ENCODE assay signal across 17 cellular contexts in the genomic region with DNA sequence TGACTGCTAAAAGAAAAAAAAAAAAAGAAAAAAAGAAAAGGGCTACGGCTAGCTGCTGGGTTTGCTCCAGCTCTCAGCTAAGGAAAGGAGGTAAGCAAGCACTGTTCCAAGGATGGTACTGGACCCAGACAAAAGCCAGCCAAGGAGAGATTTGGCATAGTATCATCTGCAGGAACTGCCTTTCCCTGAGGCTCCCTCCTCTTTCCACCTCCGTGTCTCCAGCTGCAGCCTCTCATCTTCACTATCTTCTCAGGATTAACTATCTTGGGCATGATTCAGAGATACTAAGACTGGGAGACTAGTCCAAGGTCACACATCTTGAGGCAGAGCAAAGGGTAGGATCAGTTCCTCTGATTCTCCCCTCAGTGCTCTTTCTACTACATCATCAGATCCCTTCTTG. TPM values are rescaled to one million over a fixed set of nuclear protein-coding genes. Genes with fewer than 3 reads are reported as not detected.
DNase-seq lines count a peak whose midpoint lies in the region; FAIRE-seq and TF ChIP-seq lines count a peak whose summit lies in the region.
"Had no signal": no experiment of that assay in that cellular context is flagged by ENCODE, and none has a peak within 500 bp of the region (broad histone marks: within the 10 kb centered on the region; RNA-seq: fewer than 3 reads in every experiment).

No MANE protein-coding gene starts in this region.

- CTCF ChIA-PET in mammary epithelial cell (lab: Charles Lee; ENCODE audit: low non-redundant PET), result no interaction called here

- FAIRE-seq in H54 (lab: Jason Lieb, UNC), result peak; percentile 67

- H3K9ac ChIP-seq in mammary epithelial cell (ENCODE audit: insufficient read depth, low read length), result no peak overlapping the region
- H3K9ac ChIP-seq: BLaER1 treated with 17β-estradiol and CSF1 and Interleukin-3, amounts not matched to agents 10 nM and 100 nM had no signal

- H3K36me3 ChIP-seq in mammary epithelial cell (ENCODE audit: insufficient read depth, low read length), result no peaks in the 10 kb centered on the region
- H3K36me3 ChIP-seq in testis (ENCODE audit: low read depth, missing control alignments), result no peaks in the 10 kb centered on the region
- no peaks in the 10 kb centered on the region for H3K36me3 ChIP-seq in effector memory CD4-positive, alpha-beta T cell (ENCODE audit: control insufficient read depth, insufficient read depth, low read length)
- H3K36me3 ChIP-seq: BLaER1 treated with 17β-estradiol and CSF1 and Interleukin-3, amounts not matched to agents 10 nM and 100 nM; upper lobe of left lung had no signal

- intact Hi-C loops in mammary epithelial cell (cut with micrococcal nuclease), result loop anchor here (10.0 kb wide), 1 partner anchor 951 kb away; the partner anchor contains the start of genes GALNT4 and POC1B
- intact Hi-C loops in testis (cut with DNase I; ENCODE audit: low total_unique reads), result no loop called here

- H3K4me2 ChIP-seq in mammary epithelial cell (ENCODE audit: insufficient read depth, low read depth, low read length), result peak overlapping the region; percentile 71
- H3K4me2 ChIP-seq: BLaER1 treated with 17β-estradiol and CSF1 and Interleukin-3, amounts not matched to agents 10 nM and 100 nM had no signal

- TF ChIP-seq POLR2A in H54 (IDR thresholded peaks at IDR 0.05; ENCODE audit: low read depth, low read length) (no peak), testis (IDR thresholded peaks at IDR 0.05) (no peak)

- no peak for TF ChIP-seq CTCF in mammary epithelial cell (conservative IDR thresholded peaks at IDR 0.05 in 1 of 2, IDR thresholded peaks at IDR 0.05 in 1 of 2; ENCODE audit: extremely low read depth in 1 of 2, insufficient read depth in 1 of 2, low read depth in 1 of 2, low read length in 2 of 2)
- no peak for TF ChIP-seq CTCF in testis (IDR thresholded peaks at IDR 0.05)

- dilution Hi-C loops in mammary epithelial cell (cut with HindIII; ENCODE audit: low sequenced_read_pairs), result no loop called here

- H3K27ac ChIP-seq in mammary epithelial cell (ENCODE audit: insufficient read depth, low read depth, low read length) (no peak overlapping the region), layer of hippocampus (ENCODE audit: low read depth, low read length) (peak overlapping the region; percentile 42), testis (peak overlapping the region in 1 of 2 donors; percentile 66)
- no peak overlapping the region for H3K27ac ChIP-seq in effector memory CD4-positive, alpha-beta T cell (ENCODE audit: insufficient read depth, low read length, poor library complexity, severe bottlenecking)
- H3K27ac ChIP-seq: BLaER1 treated with 17β-estradiol and CSF1 and Interleukin-3, amounts not matched to agents 10 nM and 100 nM had no signal

- H2AFZ ChIP-seq in mammary epithelial cell (ENCODE audit: low read depth, low read length), result peak overlapping the region; percentile 36

- H3K4me1 ChIP-seq in mammary epithelial cell (ENCODE audit: insufficient read depth, low read length), result peaks cover 29% of the 10 kb centered on the region
- peaks cover 21% of the 10 kb centered on the region for H3K4me1 ChIP-seq in testis
- H3K4me1 ChIP-seq in effector memory CD4-positive, alpha-beta T cell (ENCODE audit: control insufficient read depth, insufficient read depth, low read length, poor library complexity, severe bottlenecking), result no peaks in the 10 kb centered on the region
- H3K4me1 ChIP-seq: BLaER1 treated with 17β-estradiol and CSF1 and Interleukin-3, amounts not matched to agents 10 nM and 100 nM had no signal

- H4K20me1 ChIP-seq in mammary epithelial cell (ENCODE audit: insufficient read depth, low read length), result no peaks in the 10 kb centered on the region
- H4K20me1 ChIP-seq: BLaER1 treated with 17β-estradiol and CSF1 and Interleukin-3, amounts not matched to agents 10 nM and 100 nM had no signal

- BruUV-seq in mammary epithelial cell (replicated peaks; lab: Mats Ljungman, UMichigan), result no TSS peak

- peaks cover 95% of the 10 kb centered on the region for H3K79me2 ChIP-seq in mammary epithelial cell (ENCODE audit: insufficient read depth, low read length)

- no peaks in the 10 kb centered on the region for H3K9me3 ChIP-seq in mammary epithelial cell (replicated peaks; ENCODE audit: insufficient read depth, low read length)
- no peaks in the 10 kb centered on the region for H3K9me3 ChIP-seq in testis
- H3K9me3 ChIP-seq in effector memory CD4-positive, alpha-beta T cell (ENCODE audit: control insufficient read depth, low read length), result no peaks in the 10 kb centered on the region
- H3K9me3 ChIP-seq: upper lobe of left lung had no signal

- 9% methylated on average over 2 of the region's 2 CpGs for WGBS in mammary epithelial cell (ENCODE audit: low coverage, missing lambda C conversion rate)
- WGBS in testis, 2 donors, result 29% methylated on average over 2 of the region's 2 CpGs

- DNase-seq in H54 (ENCODE audit: insufficient read length, low spot score) (no peak), mammary epithelial cell (no peak), testis (peak; percentile 21), NCI-H1105 treated with DMSO at 0.1 percent for 48 hours (lab: John Stamatoyannopoulos, UW) (no peak), foreskin melanocyte (no peak)
- DNase-seq in effector memory CD4-positive, alpha-beta T cell, result no peak
- DNase-seq: activated T-cell treated with anti-CD3 and anti-CD28 coated beads, Interleukin-2, amount 50 U/mL, for 48 hours; DMS53; GOT3; KBM-7; NCI-H1417 treated with DMSO at 0.1 percent for 48 hours; nephron progenitor cell; OCI-M1; stimulated activated CD4-positive, alpha-beta T cell treated with anti-CD3 and anti-CD28 coated beads, Interleukin-2, amount 100 ng/mL, for 24 hours; upper lobe of left lung had no signal

- H3K27me3 ChIP-seq in mammary epithelial cell (ENCODE audit: insufficient read depth, low read length) (no peaks in the 10 kb centered on the region), layer of hippocampus (ENCODE audit: control insufficient read depth, insufficient read depth, low read length) (no peaks in the 10 kb centered on the region), testis (no peaks in the 10 kb centered on the region)
- H3K27me3 ChIP-seq in effector memory CD4-positive, alpha-beta T cell (replicated peaks; ENCODE audit: control insufficient read depth, insufficient read depth, low read length, poor library complexity, severe bottlenecking), result no peaks in the 10 kb centered on the region
- H3K27me3 ChIP-seq: BLaER1 treated with 17β-estradiol and CSF1 and Interleukin-3, amounts not matched to agents 10 nM and 100 nM; upper lobe of left lung had no signal

- in situ Hi-C loops in mammary epithelial cell (cut with MboI; ENCODE audit: low sequenced_read_pairs in 2 of 2), result no loop called here

- no peak overlapping the region for H3K4me3 ChIP-seq in mammary epithelial cell (replicated peaks in 1 of 3; ENCODE audit: insufficient read depth in 1 of 3, low read depth in 2 of 3, low read length in 3 of 3)
- no peak overlapping the region for H3K4me3 ChIP-seq in testis
- no peak overlapping the region for H3K4me3 ChIP-seq in effector memory CD4-positive, alpha-beta T cell (ENCODE audit: insufficient read depth, low read depth, low read length, poor library complexity, severe bottlenecking)
- H3K4me3 ChIP-seq: BLaER1 treated with 17β-estradiol and CSF1 and Interleukin-3, amounts not matched to agents 10 nM and 100 nM; upper lobe of left lung had no signal

RNA-seq across cellular contexts. Expression of gene KITLG, which starts 6.0 kb away (rescaled TPM):
- total RNA-seq in mammary epithelial cell (10 to 100 TPM; 26.2 to 45.3 TPM), testis (10 to 100 TPM; 21.8 to 25.0 TPM)
- polyA plus RNA-seq in mammary epithelial cell (15.0 TPM), testis (ENCODE audit: insufficient read depth, low read depth, low replicate concordance) (12.2 TPM)
- 30.2 TPM for polyA minus RNA-seq in mammary epithelial cell
